Comparison of ENCODE assay signal across 8 cellular contexts in genomic region chr14:52961060-52961639, GRCh38. TPM values are rescaled to one million over a fixed set of nuclear protein-coding genes. Genes with fewer than 3 reads are reported as not detected.
DNase-seq lines count a peak whose midpoint lies in the region; ATAC-seq, FAIRE-seq and TF ChIP-seq lines count a peak whose summit lies in the region.

No MANE protein-coding gene starts in this region.

- H3K36me3 ChIP-seq in breast epithelium (no peaks in the 10 kb centered on the region), kidney (ENCODE audit: control insufficient read depth in 1 of 2, insufficient read depth in 2 of 2, low read length in 2 of 2) (no peaks in the 10 kb centered on the region)

- no peaks in the 10 kb centered on the region for H3K27me3 ChIP-seq in breast epithelium

- intact Hi-C loops in breast epithelium (cut with DNase I; ENCODE audit: low total_unique reads) (no loop called here), kidney (cut with DNase I) (loop anchor here (10.0 kb wide), 1 partner anchor 146 kb away; no protein-coding TSS in a partner anchor)

- peak; percentile 15 for FAIRE-seq in kidney (lab: Jason Lieb, UNC)

- no peak overlapping the region for H3K9ac ChIP-seq in kidney (ENCODE audit: low read length in 2 of 2)

- no peak for TF ChIP-seq POLR2A in breast epithelium (IDR thresholded peaks at IDR 0.05)

- peak; percentile 75 for ATAC-seq in GM18867 (IDR thresholded peaks at IDR 0.05; ENCODE audit: unreplicated experiment)

- TF ChIP-seq CTCF in breast epithelium (IDR thresholded peaks at IDR 0.05) (peak; percentile 23 to 87 (median 71)), kidney (IDR thresholded peaks at IDR 0.05; ENCODE audit: borderline replicate concordance, extremely low read depth, insufficient read depth) (peak; percentile 86)

- H3K27ac ChIP-seq in breast epithelium (peak overlapping the region; percentile 89 to 91), kidney (ENCODE audit: low read depth in 2 of 2, low read length in 2 of 2) (peak overlapping the region; percentile 44 to 59)

- DNase-seq in AG20443 (ENCODE audit: low spot score) (peak; percentile 71), NCI-H1048 (lab: John Stamatoyannopoulos, UW) (peak; percentile 19), T-helper 22 cell (ENCODE audit: low read depth) (peak; percentile 30), breast epithelium (ENCODE audit: low spot score in 2 of 2) (peak in 1 of 2 donors; percentile 73), kidney (no peak), middle frontal gyrus (ENCODE audit: extremely low spot score, low spot score) (no peak)
- DNase-seq in stimulated activated CD8-positive, alpha-beta memory T cell treated with anti-CD3 and anti-CD28 coated beads, Interleukin-12 subunit alpha, Interleukin-12 subunit beta, amount 100 ng/mL, for 1 hour (ENCODE audit: low read depth): peak; percentile 34

- peak overlapping the region in 1 of 3 donors; percentile 20 for H3K4me3 ChIP-seq in breast epithelium
- H3K4me3 ChIP-seq in kidney (ENCODE audit: low read length in 2 of 2): no peak overlapping the region

- H3K9me3 ChIP-seq in breast epithelium: no peaks in the 10 kb centered on the region
- H3K9me3 ChIP-seq in kidney (ENCODE audit: control insufficient read depth in 1 of 2, low read length in 2 of 2): no peaks in the 10 kb centered on the region

- H3K4me1 ChIP-seq in breast epithelium: no peaks in the 10 kb centered on the region
- peaks cover 2 to 4% of the 10 kb centered on the region in 2 donors for H3K4me1 ChIP-seq in kidney (ENCODE audit: control insufficient read depth in 1 of 2, insufficient read depth in 1 of 2, low read depth in 1 of 2, low read length in 2 of 2)

RNA-seq across cellular contexts. Expression of gene FERMT2, which starts 10.3 kb away (rescaled TPM):
- total RNA-seq in breast epithelium (100 to 1,000 TPM in 1 of 3 donors, 10 to 100 TPM in 2; 87.8 to 203 (median 90.2) TPM), kidney (78.2 TPM)
- 46.2 TPM for polyA plus RNA-seq in kidney (ENCODE audit: insufficient read depth, low read depth, low replicate concordance)

Comparison
In these comparisons a context has a peak if more than half of its experiments do, and no peak if none do; other contexts are left out.
1. DNase-seq: peak in AG20443 (single experiment), NCI-H1048 (single experiment), T-helper 22 cell (single experiment) and stimulated activated CD8-positive, alpha-beta memory T cell treated with anti-CD3 and anti-CD28 coated beads, Interleukin-12 subunit alpha, Interleukin-12 subunit beta, amount 100 ng/mL, for 1 hour (single experiment); none in kidney (single experiment) and middle frontal gyrus (single experiment).